In genomic region chr3:125681146-125681545, GRCh38 we compare ENCODE assay signal across 7 cellular contexts.
"Had no signal": no experiment of that assay in that cellular context is flagged by ENCODE, and none has a peak within 500 bp of the region (broad histone marks: within the 10 kb centered on the region; RNA-seq: fewer than 3 reads in every experiment).

No MANE protein-coding gene starts in this region.

- H3K27ac ChIP-seq: GM23248, HL-60 had no signal

- FAIRE-seq: K562 had no signal

- ATAC-seq: K562 had no signal

- DNase-seq: GM23248, GOT3, H9, HCEC 1CT, IMR-90 had no signal

- H3K4me3 ChIP-seq: GM23248, K562 had no signal
